Comparison of ENCODE assay signal across 8 cellular contexts in genomic region chr7:108569381-108570145, GRCh38. TPM values are rescaled to one million over a fixed set of nuclear protein-coding genes. Genes with fewer than 3 reads are reported as not detected.
DNase-seq lines count a peak whose midpoint lies in the region; ATAC-seq lines count a peak whose summit lies in the region.

TSS of gene DNAJB9 (plus strand) at chr7:108569874. CDS start at chr7:108571727, 1,853 bp downstream.
TSS of gene THAP5 (minus strand) at chr7:108569706. CDS start at chr7:108569569, 137 bp downstream.

- peak within 1 kb of the TSS; percentile 96 for H3K9ac ChIP-seq in BLaER1

- no peaks in the 10 kb centered on the region for H3K9me3 ChIP-seq in BLaER1

- H3K27me3 ChIP-seq in BLaER1: no peaks in the 10 kb centered on the region

- peaks cover 15% of the 10 kb centered on the region; the same call in 1 of the 2 replicates for H4K20me1 ChIP-seq in BLaER1

- peak within 1 kb of the TSS; percentile 95 for H3K4me3 ChIP-seq in BLaER1

- CTCF ChIA-PET in activated CD4-positive, alpha-beta T cell treated with anti-CD3 and anti-CD28 coated beads, Interleukin-2, amount 10 ng/mL, durations not matched to agents 7 days and 5 days (lab: Charles Lee): interaction anchor here (0.6 to 1.3 kb wide), 6 partner anchors 8 to 1385 kb away, joined by 3 to 4 read pairs (median 3); partner anchors contain the start of gene PNPLA8

- no peaks in the 10 kb centered on the region for H3K27me3 Mint-ChIP-seq in activated CD4-positive, alpha-beta T cell treated with anti-CD3 and anti-CD28 coated beads, Interleukin-2, amount 10 ng/mL, durations not matched to agents 7 days and 5 days

- POLR2A ChIA-PET in activated CD4-positive, alpha-beta T cell treated with anti-CD3 and anti-CD28 coated beads, Interleukin-2, amount 10 ng/mL, durations not matched to agents 7 days and 5 days (lab: Charles Lee): interaction anchor here (1.4 kb wide), 1 partner anchor 43 kb away, joined by 5 read pairs; the partner anchor contains the start of gene PNPLA8

- peak within 1 kb of the TSS; percentile 87 for H3K4me2 ChIP-seq in BLaER1

- peaks cover 49% of the 10 kb centered on the region for H3K4me1 Mint-ChIP-seq in activated CD4-positive, alpha-beta T cell treated with anti-CD3 and anti-CD28 coated beads, Interleukin-2, amount 10 ng/mL, durations not matched to agents 7 days and 5 days

- H3K9me3 Mint-ChIP-seq in activated CD4-positive, alpha-beta T cell treated with anti-CD3 and anti-CD28 coated beads, Interleukin-2, amount 10 ng/mL, durations not matched to agents 7 days and 5 days: no peaks in the 10 kb centered on the region

- intact Hi-C loops in left colon (cut with DNase I, micrococcal nuclease): loop anchor here in 1 of 2 donors (2.0 kb wide), 1 partner anchor 41 kb away; no protein-coding TSS in a partner anchor

- H3K27ac Mint-ChIP-seq in activated CD4-positive, alpha-beta T cell treated with anti-CD3 and anti-CD28 coated beads, Interleukin-2, amount 10 ng/mL, durations not matched to agents 7 days and 5 days: peak within 1 kb of the TSS; percentile 100

- H3K4me3 Mint-ChIP-seq in activated CD4-positive, alpha-beta T cell treated with anti-CD3 and anti-CD28 coated beads, Interleukin-2, amount 10 ng/mL, durations not matched to agents 7 days and 5 days: peak within 1 kb of the TSS; percentile 100

- peaks cover 32% of the 10 kb centered on the region for H3K36me3 ChIP-seq in BLaER1

- ATAC-seq in GM19328 (IDR thresholded peaks at IDR 0.05; ENCODE audit: unreplicated experiment) (peak; percentile 95), HG03520 (IDR thresholded peaks at IDR 0.05; ENCODE audit: unreplicated experiment) (peak; percentile 96), left colon (peak; percentile 94)

- peak within 1 kb of the TSS; percentile 97 for H3K27ac ChIP-seq in BLaER1

- H3K36me3 Mint-ChIP-seq in activated CD4-positive, alpha-beta T cell treated with anti-CD3 and anti-CD28 coated beads, Interleukin-2, amount 10 ng/mL, durations not matched to agents 7 days and 5 days (ENCODE audit: low read depth): peaks cover 53% of the 10 kb centered on the region

- DNase-seq in NCI-H69 (lab: John Stamatoyannopoulos, UW) (peak; percentile 100), cortex of kidney (lab: John Stamatoyannopoulos, UW) (peak; percentile 55), left colon (peak; percentile 98 to 100)
- DNase-seq in activated CD4-positive, alpha-beta T cell treated with anti-CD3 and anti-CD28 coated beads, Interleukin-2, amount 10 ng/mL, durations not matched to agents 7 days and 5 days: peak; percentile 100
- DNase-seq in stimulated activated CD4-positive, alpha-beta T cell treated with anti-CD3 and anti-CD28 coated beads, Interleukin-1b, Interleukin-23, amount 100 ng/mL, for 48 hours: peak; percentile 99

- H3K4me1 ChIP-seq in BLaER1: peaks cover 23% of the 10 kb centered on the region

RNA-seq across cellular contexts. Expression of gene DNAJB9, which starts in this region (rescaled TPM):
- 10 to 100 TPM; 10.1 to 13.3 TPM for total RNA-seq in activated CD4-positive, alpha-beta T cell treated with anti-CD3 and anti-CD28 coated beads, Interleukin-2, amount 10 ng/mL, durations not matched to agents 7 days and 5 days
- total RNA-seq in left colon: 10 to 100 TPM in 1 of 2 donors, 1 to 10 TPM in 1; 9.3 to 16.7 TPM

RNA-seq across cellular contexts. Expression of gene THAP5, which starts in this region (rescaled TPM):
- total RNA-seq in activated CD4-positive, alpha-beta T cell treated with anti-CD3 and anti-CD28 coated beads, Interleukin-2, amount 10 ng/mL, durations not matched to agents 7 days and 5 days: 10 to 100 TPM; 26.5 to 36.1 TPM
- total RNA-seq in left colon: 10 to 100 TPM; 15.7 to 20.5 TPM

Comparison
In these comparisons a context has a peak if more than half of its experiments do, and no peak if none do; other contexts are left out.
1. Peak in every context shown above with its lines: DNase-seq, ATAC-seq, H3K4me3 ChIP-seq and H3K27ac ChIP-seq.